ENCODE assay signal across 22 cellular contexts in the genomic region with DNA sequence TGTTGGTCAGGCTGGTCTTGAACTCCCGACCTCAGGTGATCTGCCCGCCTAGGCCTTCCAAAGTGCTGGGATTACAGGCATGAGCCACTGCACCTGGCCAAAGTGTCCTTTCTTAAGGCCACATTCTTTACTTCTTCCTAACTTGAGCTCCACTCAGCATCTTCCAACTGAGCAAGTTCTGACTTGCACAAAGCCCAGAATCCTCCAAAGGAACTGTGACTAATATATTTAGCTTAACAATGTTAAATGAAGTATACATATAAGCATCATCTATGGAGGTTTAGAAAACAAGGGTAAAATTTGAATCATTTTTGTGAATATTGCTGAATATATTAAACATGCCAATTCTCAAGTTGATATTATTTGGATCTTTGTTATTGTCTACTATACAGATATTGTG.
DNase-seq lines count a peak whose midpoint lies in the region; ATAC-seq and TF ChIP-seq lines count a peak whose summit lies in the region.
"Had no signal": no experiment of that assay in that cellular context is flagged by ENCODE, and none has a peak within 500 bp of the region (broad histone marks: within the 10 kb centered on the region; RNA-seq: fewer than 3 reads in every experiment).

No MANE protein-coding gene starts in this region.

- CTCF ChIA-PET in activated CD4-positive, alpha-beta T cell treated with anti-CD3 and anti-CD28 coated beads, Interleukin-2, amount 10 ng/mL, durations not matched to agents 7 days and 5 days (lab: Charles Lee) = interaction anchor here (1.2 to 1.5 kb wide), 3 partner anchors 10 to 26 kb away, joined by 3 to 6 read pairs (median 4); no protein-coding TSS in a partner anchor
- CTCF ChIA-PET in CD8-positive, alpha-beta T cell (lab: Charles Lee) = interaction anchor here (1.1 to 3.2 kb wide), 5 partner anchors 8 to 89 kb away, joined by 3 to 14 read pairs (median 7); no protein-coding TSS in a partner anchor
- CTCF ChIA-PET in T-cell (lab: Charles Lee) = interaction anchor here (0.5 to 1.2 kb wide), 4 partner anchors 10 to 583 kb away, joined by 3 to 4 read pairs (median 3); no protein-coding TSS in a partner anchor

- H3K27ac ChIP-seq in CD8-positive, alpha-beta T cell (ENCODE audit: low read depth, low read length) = no peak overlapping the region
- no peak overlapping the region for H3K27ac ChIP-seq in epithelial cell of prostate

- no peaks in the 10 kb centered on the region for H3K27me3 ChIP-seq in CD8-positive, alpha-beta T cell (ENCODE audit: insufficient read depth, low read length)

- H3K36me3 Mint-ChIP-seq in activated CD4-positive, alpha-beta T cell treated with anti-CD3 and anti-CD28 coated beads, Interleukin-2, amount 10 ng/mL, durations not matched to agents 7 days and 5 days (ENCODE audit: low read depth) = peaks cover 39% of the 10 kb centered on the region
- peaks cover 14% of the 10 kb centered on the region for H3K36me3 Mint-ChIP-seq in CD8-positive, alpha-beta T cell
- H3K36me3 Mint-ChIP-seq in T-cell = peaks cover 22% of the 10 kb centered on the region

- no peak for DNase-seq in activated CD4-positive, alpha-beta T cell treated with anti-CD3 and anti-CD28 coated beads, Interleukin-2, amount 10 ng/mL, durations not matched to agents 7 days and 5 days
- no peak for DNase-seq in activated CD4-positive, alpha-beta T cell treated with anti-CD3 and anti-CD28 coated beads, Interleukin-2, amount 50 U/mL, for 4 hours
- DNase-seq in CD8-positive, alpha-beta T cell = no peak
- DNase-seq in T-cell (no peak), epithelial cell of prostate (ENCODE audit: low read depth, low spot score) (peak; percentile 68), activated gamma-delta T cell (lab: John Stamatoyannopoulos, UW) (no peak)
- DNase-seq: 8988T, DMS53, EL, H9, IMR-90, NCI-H1048, NCI-H1436, NCI-H1930, NCI-H226, NCI-H524, NCI-H82, SIG-M5 had no signal

- no peaks in the 10 kb centered on the region for H3K27me3 Mint-ChIP-seq in activated CD4-positive, alpha-beta T cell treated with anti-CD3 and anti-CD28 coated beads, Interleukin-2, amount 10 ng/mL, durations not matched to agents 7 days and 5 days
- no peaks in the 10 kb centered on the region for H3K27me3 Mint-ChIP-seq in CD8-positive, alpha-beta T cell (ENCODE audit: low read depth)
- no peaks in the 10 kb centered on the region for H3K27me3 Mint-ChIP-seq in T-cell

- POLR2A ChIA-PET in activated CD4-positive, alpha-beta T cell treated with anti-CD3 and anti-CD28 coated beads, Interleukin-2, amount 10 ng/mL, durations not matched to agents 7 days and 5 days (lab: Charles Lee) = no interaction called here
- POLR2A ChIA-PET in CD8-positive, alpha-beta T cell (lab: Charles Lee) = interaction anchor here (0.6 to 2.0 kb wide), 4 partner anchors 8 to 48 kb away, joined by 3 to 23 read pairs (median 4); no protein-coding TSS in a partner anchor
- POLR2A ChIA-PET in T-cell (lab: Charles Lee) = interaction anchor here (0.8 to 1.6 kb wide), 3 partner anchors 8 to 71 kb away, joined by 3 to 9 read pairs (median 3); no protein-coding TSS in a partner anchor

- intact Hi-C loops in CD8-positive, alpha-beta T cell (cut with DNase I, micrococcal nuclease) = loop anchor here (10.0 kb wide), 3 partner anchors 240 to 1030 kb away; partner anchors contain the start of genes EIF4E3 (in 1 of the 2), PPP4R2 (in 1 of the 2) and RYBP (in 1 of the 2)

- peaks cover 53% of the 10 kb centered on the region for H3K4me1 Mint-ChIP-seq in activated CD4-positive, alpha-beta T cell treated with anti-CD3 and anti-CD28 coated beads, Interleukin-2, amount 10 ng/mL, durations not matched to agents 7 days and 5 days
- peaks cover 51% of the 10 kb centered on the region for H3K4me1 Mint-ChIP-seq in CD8-positive, alpha-beta T cell (ENCODE audit: low read depth)
- peaks cover 53 to 59% (median 54%) of the 10 kb centered on the region in 3 donors for H3K4me1 Mint-ChIP-seq in T-cell

- H3K9me3 ChIP-seq in CD8-positive, alpha-beta T cell (ENCODE audit: low read length) = no peaks in the 10 kb centered on the region

- H3K36me3 ChIP-seq in CD8-positive, alpha-beta T cell (ENCODE audit: insufficient read depth, low read length) = no peaks in the 10 kb centered on the region

- no peak overlapping the region for H3K4me3 ChIP-seq in CD8-positive, alpha-beta T cell (ENCODE audit: low read depth, low read length)
- H3K4me3 ChIP-seq: GM12878 had no signal

- no peak for TF ChIP-seq CTCF in CD8-positive, alpha-beta T cell (IDR thresholded peaks at IDR 0.05)

- peaks cover 7% of the 10 kb centered on the region for H3K9me3 Mint-ChIP-seq in activated CD4-positive, alpha-beta T cell treated with anti-CD3 and anti-CD28 coated beads, Interleukin-2, amount 10 ng/mL, durations not matched to agents 7 days and 5 days
- H3K9me3 Mint-ChIP-seq in CD8-positive, alpha-beta T cell = no peaks in the 10 kb centered on the region
- no peaks in the 10 kb centered on the region for H3K9me3 Mint-ChIP-seq in T-cell
- H3K9me3 Mint-ChIP-seq: H9 had no signal

- peaks cover 44% of the 10 kb centered on the region for H3K4me1 ChIP-seq in CD8-positive, alpha-beta T cell (ENCODE audit: insufficient read depth, low read length)

- H3K27ac Mint-ChIP-seq in activated CD4-positive, alpha-beta T cell treated with anti-CD3 and anti-CD28 coated beads, Interleukin-2, amount 10 ng/mL, durations not matched to agents 7 days and 5 days = peak overlapping the region; percentile 39
- H3K27ac Mint-ChIP-seq in CD8-positive, alpha-beta T cell = peak overlapping the region; percentile 93
- peak overlapping the region; percentile 94 for H3K27ac Mint-ChIP-seq in T-cell
- H3K27ac Mint-ChIP-seq: B cell, H9 had no signal

- H3K4me3 Mint-ChIP-seq in activated CD4-positive, alpha-beta T cell treated with anti-CD3 and anti-CD28 coated beads, Interleukin-2, amount 10 ng/mL, durations not matched to agents 7 days and 5 days = no peak overlapping the region
- H3K4me3 Mint-ChIP-seq in CD8-positive, alpha-beta T cell = no peak overlapping the region
- H3K4me3 Mint-ChIP-seq in T-cell = peak overlapping the region in 1 of 3 donors; percentile 35
- H3K4me3 Mint-ChIP-seq: B cell, H9 had no signal

- ATAC-seq in CD8-positive, alpha-beta T cell = no peak
- no peak for ATAC-seq in T-cell (replicated peaks in 1 of 4)
- no peak for ATAC-seq in GM18502 (IDR thresholded peaks at IDR 0.05; ENCODE audit: poor library complexity, unreplicated experiment)
- ATAC-seq in HG02763 (IDR thresholded peaks at IDR 0.05; ENCODE audit: unreplicated experiment) = no peak
- ATAC-seq: GM12878 had no signal

Comparison
In these comparisons a context has a peak if more than half of its experiments do, and no peak if none do; other contexts are left out.
1. H3K27ac Mint-ChIP-seq: peak in every context shown above with its lines; median percentile 94 in T-cell; 93 in CD8-positive, alpha-beta T cell; 39 in activated CD4-positive, alpha-beta T cell treated with anti-CD3 and anti-CD28 coated beads, Interleukin-2, amount 10 ng/mL, durations not matched to agents 7 days and 5 days.